Comparison of ENCODE assay signal across 8 cellular contexts in the genomic region with DNA sequence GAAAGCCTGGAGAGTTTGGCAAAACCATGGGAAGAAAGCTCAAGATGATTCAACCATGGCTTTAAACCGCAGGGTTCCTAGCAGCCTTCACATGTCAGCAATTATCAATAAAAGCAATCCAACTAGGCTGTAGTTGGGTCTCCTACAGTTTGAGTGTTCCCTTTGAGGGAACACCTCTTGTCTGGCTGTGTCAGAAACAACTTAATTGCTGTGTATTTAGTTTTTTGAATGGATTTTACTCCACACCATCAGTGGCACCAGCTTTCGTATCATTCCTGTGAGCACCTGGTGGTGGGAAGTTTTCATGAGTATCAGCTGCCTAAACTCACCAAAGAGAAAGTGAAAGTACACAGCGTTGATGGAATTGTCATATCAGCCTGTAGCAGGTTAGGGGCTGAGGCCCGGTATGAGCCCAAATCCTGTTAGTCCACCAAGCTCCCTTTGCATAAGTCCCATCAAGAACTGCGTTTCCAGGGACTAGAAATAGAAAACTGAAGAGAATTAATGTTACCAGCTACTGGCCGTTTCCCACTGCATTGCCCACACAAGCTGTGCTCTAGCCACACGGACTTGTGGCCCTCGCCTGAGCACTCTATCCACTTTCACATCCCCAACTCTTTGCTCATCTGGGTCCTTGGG.
DNase-seq lines count a peak whose midpoint lies in the region; ATAC-seq and TF ChIP-seq lines count a peak whose summit lies in the region.

No MANE protein-coding gene starts in this region.

- H3K4me2 ChIP-seq in BLaER1 = peak overlapping the region; percentile 85

- DNase-seq in RKO (ENCODE audit: low spot score) (peak; percentile 20), AG20443 (ENCODE audit: low spot score) (no peak)
- no peak for DNase-seq in activated naive CD8-positive, alpha-beta T cell treated with anti-CD3 and anti-CD28 coated beads, Interleukin-2, amount 50 U/mL, for 24 hours

- H3K4me3 ChIP-seq in BLaER1 (peak overlapping the region; percentile 57), mucosa of rectum (ENCODE audit: low read length in 2 of 2) (peak overlapping the region; percentile 49 to 72)

- TF ChIP-seq POLR2A in GM18505 (IDR thresholded peaks at IDR 0.05; ENCODE audit: borderline replicate concordance, extremely low read depth, insufficient read depth, insufficient read length) = no peak

- peak overlapping the region; percentile 54 for H3K27ac ChIP-seq in BLaER1
- peak overlapping the region in 1 of 2 donors; percentile 4 for H3K27ac ChIP-seq in mucosa of rectum (ENCODE audit: low read depth in 2 of 2, low read length in 2 of 2)

- H3K27me3 Mint-ChIP-seq in activated naive CD8-positive, alpha-beta T cell treated with anti-CD3 and anti-CD28 coated beads, Interleukin-2, amount 50 U/mL, for 24 hours = peaks cover 4% of the 10 kb centered on the region

- H4K20me1 ChIP-seq in BLaER1 = no peaks in the 10 kb centered on the region

- H3K4me1 Mint-ChIP-seq in activated naive CD8-positive, alpha-beta T cell treated with anti-CD3 and anti-CD28 coated beads, Interleukin-2, amount 50 U/mL, for 24 hours = peaks cover 62% of the 10 kb centered on the region

- H3K9me3 Mint-ChIP-seq in activated naive CD8-positive, alpha-beta T cell treated with anti-CD3 and anti-CD28 coated beads, Interleukin-2, amount 50 U/mL, for 24 hours = peaks cover 4% of the 10 kb centered on the region

- no peaks in the 10 kb centered on the region for H3K36me3 Mint-ChIP-seq in activated naive CD8-positive, alpha-beta T cell treated with anti-CD3 and anti-CD28 coated beads, Interleukin-2, amount 50 U/mL, for 24 hours (ENCODE audit: low read depth)

- H3K9ac ChIP-seq in BLaER1 (peak overlapping the region; percentile 30; the same call in 1 of the 2 replicates), mucosa of rectum (ENCODE audit: low read depth in 1 of 2, low read length in 2 of 2) (peak overlapping the region in 1 of 2 donors; percentile 48)

- peak; percentile 61 for ATAC-seq in GM18870 (IDR thresholded peaks at IDR 0.05; ENCODE audit: unreplicated experiment)
- ATAC-seq in HG03135 (IDR thresholded peaks at IDR 0.05; ENCODE audit: unreplicated experiment) = peak; percentile 60
- ATAC-seq in activated naive CD8-positive, alpha-beta T cell treated with anti-CD3 and anti-CD28 coated beads, Interleukin-2, amount 50 U/mL, for 24 hours = peak; percentile 51
- ATAC-seq in GM18505 (IDR thresholded peaks at IDR 0.05; ENCODE audit: unreplicated experiment) = no peak

- H3K27me3 ChIP-seq in BLaER1 = no peaks in the 10 kb centered on the region
- no peaks in the 10 kb centered on the region for H3K27me3 ChIP-seq in mucosa of rectum (ENCODE audit: control insufficient read depth in 2 of 2, insufficient read depth in 2 of 2, low read length in 2 of 2)

- peak overlapping the region; percentile 80 for H3K27ac Mint-ChIP-seq in activated naive CD8-positive, alpha-beta T cell treated with anti-CD3 and anti-CD28 coated beads, Interleukin-2, amount 50 U/mL, for 24 hours

- H3K4me1 ChIP-seq in BLaER1 = peaks cover 34% of the 10 kb centered on the region
- H3K4me1 ChIP-seq in mucosa of rectum (ENCODE audit: control insufficient read depth in 2 of 2, insufficient read depth in 2 of 2, low read length in 2 of 2) = peaks cover 0 to 4% of the 10 kb centered on the region in 2 donors

- no peaks in the 10 kb centered on the region for H3K36me3 ChIP-seq in BLaER1
- no peaks in the 10 kb centered on the region for H3K36me3 ChIP-seq in mucosa of rectum (ENCODE audit: control insufficient read depth in 2 of 2, insufficient read depth in 2 of 2, low read length in 2 of 2)

- peak overlapping the region; percentile 77 for H3K4me3 Mint-ChIP-seq in activated naive CD8-positive, alpha-beta T cell treated with anti-CD3 and anti-CD28 coated beads, Interleukin-2, amount 50 U/mL, for 24 hours

- H3K9me3 ChIP-seq in BLaER1 (no peaks in the 10 kb centered on the region), mucosa of rectum (ENCODE audit: control insufficient read depth in 2 of 2, low read length in 2 of 2) (no peaks in the 10 kb centered on the region)
